In the genomic region with DNA sequence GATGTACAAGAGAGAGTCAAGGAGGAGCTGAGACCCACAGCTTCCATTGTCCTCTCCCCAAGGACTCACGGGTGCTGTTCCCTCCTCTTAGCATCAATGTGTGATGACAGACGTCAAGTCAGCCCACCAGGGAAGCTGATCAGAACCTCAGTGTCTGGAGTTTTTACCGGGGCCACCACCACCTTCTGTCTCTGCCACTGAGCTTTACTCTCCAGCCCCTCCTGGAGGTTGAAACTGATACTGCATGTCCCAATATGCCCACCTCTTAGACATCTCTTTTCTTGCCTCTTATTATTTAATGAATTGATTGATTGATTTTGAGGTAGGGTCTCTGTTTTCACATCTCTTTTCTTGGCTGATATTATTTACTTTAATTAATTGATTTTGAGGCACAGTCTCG, we compare ENCODE assay signal across 8 cellular contexts. TPM values are rescaled to one million over a fixed set of nuclear protein-coding genes. Genes with fewer than 3 reads are reported as not detected.
A peak's percentile ranks its signal among the peaks of the same experiment; 100 is the strongest.
DNase-seq lines count a peak whose midpoint lies in the region; ATAC-seq, FAIRE-seq and TF ChIP-seq lines count a peak whose summit lies in the region.

No MANE protein-coding gene starts in this region.

- H3K27me3 ChIP-seq in HCT116 (ENCODE audit: insufficient read depth, low read length) (no peaks in the 10 kb centered on the region), endodermal cell (ENCODE audit: control insufficient read depth, insufficient read depth, low read length, poor library complexity, severe bottlenecking) (no peaks in the 10 kb centered on the region), neural cell (ENCODE audit: insufficient read depth, low read depth, low read length) (no peaks in the 10 kb centered on the region)

- H3K4me2 ChIP-seq in HCT116 (ENCODE audit: low read length) (no peak overlapping the region), neural cell (ENCODE audit: low read length) (no peak overlapping the region)

- ATAC-seq in HCT116 (peak; percentile 72), GM19467 (IDR thresholded peaks at IDR 0.05; ENCODE audit: unreplicated experiment) (no peak)

- H3K9me2 ChIP-seq in HCT116 (ENCODE audit: insufficient read depth) (no peaks in the 10 kb centered on the region), neural cell (ENCODE audit: insufficient read depth, low read length) (no peaks in the 10 kb centered on the region)

- H3K4me3 Mint-ChIP-seq in Calu3 (ENCODE audit: low read depth, unreplicated experiment) (no peak overlapping the region), endodermal cell (no peak overlapping the region)
- H3K4me3 Mint-ChIP-seq in activated CD4-positive, alpha-beta memory T cell treated with anti-CD3 and anti-CD28 coated beads for 36 hours = peak overlapping the region; percentile 50

- POLR2A ChIA-PET in HCT116 (lab: Charles Lee) = no interaction called here
- POLR2A ChIA-PET in activated CD4-positive, alpha-beta memory T cell treated with anti-CD3 and anti-CD28 coated beads for 36 hours (lab: Charles Lee) = no interaction called here

- H3K9ac ChIP-seq in HCT116 (ENCODE audit: low read length) (no peak overlapping the region), endodermal cell (ENCODE audit: extremely low read depth, low read length, poor library complexity, severe bottlenecking) (no peak overlapping the region), neural cell (ENCODE audit: low read length) (no peak overlapping the region)

- H3K27me3 Mint-ChIP-seq in Calu3 (ENCODE audit: unreplicated experiment) (no peaks in the 10 kb centered on the region), endodermal cell (ENCODE audit: insufficient read depth) (peaks cover 3% of the 10 kb centered on the region)
- H3K27me3 Mint-ChIP-seq in activated CD4-positive, alpha-beta memory T cell treated with anti-CD3 and anti-CD28 coated beads for 36 hours = no peaks in the 10 kb centered on the region

- intact Hi-C loops in Calu3 (cut with micrococcal nuclease; ENCODE audit: unreplicated experiment) (loop anchor here (5.0 kb wide), 1 partner anchor 129 kb away; the partner anchor contains the start of gene ASMTL), HCT116 (cut with micrococcal nuclease) (loop anchor here (5.0 kb wide), 1 partner anchor 129 kb away; the partner anchor contains the start of gene ASMTL)
- intact Hi-C loops in activated CD4-positive, alpha-beta memory T cell treated with anti-CD3 and anti-CD28 coated beads for 36 hours (cut with micrococcal nuclease) = loop anchor here (1.0 to 5.0 kb wide), 3 partner anchors 44 to 259 kb away; partner anchors contain the start of gene P2RY8

- RAD21 ChIA-PET in HCT116 (lab: Charles Lee; ENCODE audit: low non-redundant PET in 1 of 2, low total read pairs in 2 of 2, uncharacterized antibody in 2 of 2, unreplicated experiment in 2 of 2) = no interaction called here

- H3K36me3 ChIP-seq in HCT116 (ENCODE audit: control insufficient read depth in 1 of 2, insufficient read depth in 2 of 2, low read length in 2 of 2) = no peaks in the 10 kb centered on the region
- H3K36me3 ChIP-seq in endodermal cell (ENCODE audit: control insufficient read depth, insufficient read depth, low read length) = no peaks in the 10 kb centered on the region
- no peaks in the 10 kb centered on the region for H3K36me3 ChIP-seq in neural cell (ENCODE audit: insufficient read depth, low read length)

- no peak overlapping the region for H2AFZ ChIP-seq in HCT116 (ENCODE audit: low read depth, low read length, poor library complexity, severe bottlenecking)
- H2AFZ ChIP-seq in neural cell (ENCODE audit: low read depth, low read length) = no peak overlapping the region

- no peak for FAIRE-seq in urothelium cell line (lab: Jason Lieb, UNC)

- DNase-seq in Calu3 (peak; percentile 55), HCT116 (ENCODE audit: low read depth, low spot score) (no peak), NCI-H82 (lab: John Stamatoyannopoulos, UW) (peak; percentile 78), endodermal cell (peak; percentile 86), urothelium cell line (ENCODE audit: low spot score) (peak; percentile 9)
- DNase-seq in activated CD4-positive, alpha-beta memory T cell treated with anti-CD3 and anti-CD28 coated beads for 36 hours = peak; percentile 88

- H3K27ac Mint-ChIP-seq in Calu3 (ENCODE audit: unreplicated experiment) (no peak overlapping the region), endodermal cell (no peak overlapping the region)
- peak overlapping the region; percentile 38 for H3K27ac Mint-ChIP-seq in activated CD4-positive, alpha-beta memory T cell treated with anti-CD3 and anti-CD28 coated beads for 36 hours

- WGBS in endodermal cell (ENCODE audit: insufficient coverage in 1 of 2, insufficient read length in 1 of 2), 2 experiments = 55 to 75% methylated on average over 1 to 3 of the region's 4 CpGs

- H3F3A ChIP-seq in neural cell (ENCODE audit: insufficient read depth, low read length, poor library complexity, severe bottlenecking) = no peaks in the 10 kb centered on the region

- H3K79me2 ChIP-seq in HCT116 (ENCODE audit: insufficient read depth, low read length) (no peaks in the 10 kb centered on the region), neural cell (replicated peaks; ENCODE audit: insufficient read depth, low read length) (no peaks in the 10 kb centered on the region)

- H4K20me1 ChIP-seq in HCT116 (ENCODE audit: insufficient read depth) (no peaks in the 10 kb centered on the region), neural cell (ENCODE audit: insufficient read depth) (no peaks in the 10 kb centered on the region)

- TF ChIP-seq CTCF in Calu3 (IDR thresholded peaks at IDR 0.05; ENCODE audit: unreplicated experiment) = peak; percentile 65
- peak; percentile 22 to 78 (median 71); a peak in 5 of 6 replicates for TF ChIP-seq CTCF in HCT116 (IDR thresholded peaks at IDR 0.05 in 2 of 3, conservative IDR thresholded peaks at IDR 0.05 in 1 of 3; ENCODE audit: borderline replicate concordance in 1 of 3, insufficient read depth in 1 of 3, low read depth in 2 of 3, low read length in 2 of 3)
- peak; percentile 85 for TF ChIP-seq CTCF in endodermal cell (conservative IDR thresholded peaks at IDR 0.05)
- TF ChIP-seq CTCF in neural cell (IDR thresholded peaks at IDR 0.05; ENCODE audit: poor library complexity, severe bottlenecking) = peak; percentile 25

- no peak for TF ChIP-seq POLR2A in HCT116 (IDR thresholded peaks at IDR 0.05; ENCODE audit: borderline replicate concordance, extremely low read depth, insufficient read depth, insufficient read length)

- peaks cover 15% of the 10 kb centered on the region for H3K4me1 Mint-ChIP-seq in Calu3 (ENCODE audit: low read depth, unreplicated experiment)
- peaks cover 27% of the 10 kb centered on the region for H3K4me1 Mint-ChIP-seq in activated CD4-positive, alpha-beta memory T cell treated with anti-CD3 and anti-CD28 coated beads for 36 hours (ENCODE audit: low read depth)
- no peaks in the 10 kb centered on the region for H3K4me1 Mint-ChIP-seq in endodermal cell

- peak; percentile 43 for TF ChIP-seq RAD21 in HCT116 (IDR thresholded peaks at IDR 0.05; ENCODE audit: low read depth)
- no peak for TF ChIP-seq RAD21 in neural cell (conservative IDR thresholded peaks at IDR 0.05)

- TF ChIP-seq EP300 in neural cell (conservative IDR thresholded peaks at IDR 0.05; ENCODE audit: poor library complexity, severe bottlenecking) = no peak

- CTCF ChIA-PET in Calu3 (lab: Charles Lee) = no interaction called here
- CTCF ChIA-PET in HCT116 (lab: Charles Lee) = no interaction called here
- CTCF ChIA-PET in activated CD4-positive, alpha-beta memory T cell treated with anti-CD3 and anti-CD28 coated beads for 36 hours (lab: Charles Lee) = no interaction called here

- peaks cover 0 to 14% of the 10 kb centered on the region in 2 experiments; a peak in 2 of 4 replicates for H3K4me1 ChIP-seq in HCT116 (ENCODE audit: control insufficient read depth in 1 of 2, insufficient read depth in 2 of 2, low read length in 2 of 2)
- H3K4me1 ChIP-seq in endodermal cell (ENCODE audit: control insufficient read depth, insufficient read depth, low read length) = no peaks in the 10 kb centered on the region

- no peak overlapping the region for H3K27ac ChIP-seq in HCT116 (ENCODE audit: low read depth, low read length)
- no peak overlapping the region for H3K27ac ChIP-seq in endodermal cell (ENCODE audit: low read depth, low read length)
- H3K27ac ChIP-seq in neural cell (ENCODE audit: low read length) = no peak overlapping the region

- BruUV-seq in Calu3 (replicated peaks; lab: Mats Ljungman, UMichigan) (no TSS peak), HCT116 (replicated peaks; lab: Mats Ljungman, UMichigan) (no TSS peak)

- H3K9me3 ChIP-seq in HCT116 (ENCODE audit: control insufficient read depth in 1 of 2, insufficient read depth in 1 of 2, low read depth in 1 of 2, low read length in 2 of 2) (no peaks in the 10 kb centered on the region), endodermal cell (ENCODE audit: control insufficient read depth, low read length) (no peaks in the 10 kb centered on the region), neural cell (ENCODE audit: low read length) (no peaks in the 10 kb centered on the region)

- no peaks in the 10 kb centered on the region for H3K36me3 Mint-ChIP-seq in Calu3 (ENCODE audit: insufficient read depth, unreplicated experiment)
- no peaks in the 10 kb centered on the region for H3K36me3 Mint-ChIP-seq in activated CD4-positive, alpha-beta memory T cell treated with anti-CD3 and anti-CD28 coated beads for 36 hours
- no peaks in the 10 kb centered on the region for H3K36me3 Mint-ChIP-seq in endodermal cell (ENCODE audit: low read depth)

- H3K9me3 Mint-ChIP-seq in Calu3 (ENCODE audit: low read depth, unreplicated experiment) = no peaks in the 10 kb centered on the region
- H3K9me3 Mint-ChIP-seq in activated CD4-positive, alpha-beta memory T cell treated with anti-CD3 and anti-CD28 coated beads for 36 hours = no peaks in the 10 kb centered on the region
- peaks cover 4% of the 10 kb centered on the region for H3K9me3 Mint-ChIP-seq in endodermal cell

- H3K4me3 ChIP-seq in HCT116 (replicated peaks in 1 of 2; ENCODE audit: low read depth in 1 of 2, low read length in 2 of 2) (no peak overlapping the region), endodermal cell (ENCODE audit: low read length) (no peak overlapping the region), neural cell (ENCODE audit: low read length) (no peak overlapping the region)

RNA-seq across cellular contexts. Expression of gene AKAP17A, which starts 10.3 kb away (rescaled TPM):
- total RNA-seq in Calu3 (2022) = 39.4 and 39.9 TPM in 2 replicates
- 35.4 TPM for total RNA-seq in HCT116 (2021; ENCODE audit: unreplicated experiment)
- polyA plus RNA-seq in HCT116 (2012) = 22.0 and 30.0 TPM in 2 replicates
- total RNA-seq in activated CD4-positive, alpha-beta memory T cell treated with anti-CD3 and anti-CD28 coated beads for 36 hours = 10 to 100 TPM; 59.4 to 62.9 TPM
- 10 to 100 TPM; 42.2 to 50.9 TPM for total RNA-seq in endodermal cell
- 50.4 TPM for polyA plus RNA-seq in endodermal cell (2013, experiment 1 of 2)
- 42.1 TPM for polyA plus RNA-seq in endodermal cell (2013, experiment 2 of 2)
- 48.7 and 59.2 TPM in 2 replicates for polyA plus RNA-seq in neural cell
- 33.1 and 33.8 TPM in 2 replicates for polyA minus RNA-seq in neural cell

RNA-seq across cellular contexts. Expression of gene ASMT, which starts 33.7 kb away (rescaled TPM):
- not detected in 2 replicates for total RNA-seq in Calu3 (2022)
- not detected for total RNA-seq in HCT116 (2021; ENCODE audit: unreplicated experiment)
- 0.18 TPM in 1 of 2 replicates, not detected in the other for polyA plus RNA-seq in HCT116 (2012)
- total RNA-seq in activated CD4-positive, alpha-beta memory T cell treated with anti-CD3 and anti-CD28 coated beads for 36 hours = 1 to 10 TPM in 1 of 2 experiments, under 1 TPM in 1; 0.52 to 1.1 TPM
- not detected for total RNA-seq in endodermal cell
- polyA plus RNA-seq in endodermal cell (2013, experiment 1 of 2) = 0.68 TPM
- 0.83 TPM for polyA plus RNA-seq in endodermal cell (2013, experiment 2 of 2)
- 1.8 TPM in 1 of 2 replicates, not detected in the other for polyA plus RNA-seq in neural cell
- polyA minus RNA-seq in neural cell = not detected in 2 replicates

RNA-seq across cellular contexts. Expression of gene P2RY8, which starts 44.1 kb away (rescaled TPM):
- total RNA-seq in Calu3 (2022) = 0.07 TPM in 1 of 2 replicates, not detected in the other
- 0.44 TPM for total RNA-seq in HCT116 (2021; ENCODE audit: unreplicated experiment)
- polyA plus RNA-seq in HCT116 (2012) = not detected in 2 replicates
- 10 to 100 TPM; 30.2 to 32.7 TPM for total RNA-seq in activated CD4-positive, alpha-beta memory T cell treated with anti-CD3 and anti-CD28 coated beads for 36 hours
- total RNA-seq in endodermal cell = not detected
- polyA plus RNA-seq in endodermal cell (2013, experiment 1 of 2) = 0.07 TPM
- polyA plus RNA-seq in endodermal cell (2013, experiment 2 of 2) = 0.04 TPM
- not detected in 2 replicates for polyA plus RNA-seq in neural cell
- 0.24 TPM in 1 of 2 replicates, not detected in the other for polyA minus RNA-seq in neural cell

Comparison
In these comparisons a context has a peak if more than half of its experiments do, and no peak if none do; other contexts are left out.
1. CTCF ChIP-seq: peak in every context shown above with its lines; median percentile 85 in endodermal cell; 71 in HCT116; 65 in Calu3; 25 in neural cell.
2. RNA of gene P2RY8, which starts 44.1 kb away (total RNA-seq): 30.2 to 32.7 TPM in activated CD4-positive, alpha-beta memory T cell treated with anti-CD3 and anti-CD28 coated beads for 36 hours; 0.44 TPM in HCT116 (single experiment), 0.07 TPM in Calu3 and not detected in endodermal cell; every median in the first group is over 10 times any median in the second.